In genomic region chr16:47139561-47140185, GRCh38 we compare ENCODE assay signal across 21 cellular contexts. TPM values are rescaled to one million over a fixed set of nuclear protein-coding genes. Genes with fewer than 3 reads are reported as not detected.
DNase-seq lines count a peak whose midpoint lies in the region; ATAC-seq and TF ChIP-seq lines count a peak whose summit lies in the region.
"Had no signal": no experiment of that assay in that cellular context is flagged by ENCODE, and none has a peak within 500 bp of the region (broad histone marks: within the 10 kb centered on the region; RNA-seq: fewer than 3 reads in every experiment).

No MANE protein-coding gene starts in this region.

- ATAC-seq in upper lobe of left lung (ENCODE audit: low FRiP score in 2 of 2) (no peak), GM21526 (IDR thresholded peaks at IDR 0.05; ENCODE audit: low FRiP score, unreplicated experiment) (no peak)
- ATAC-seq: activated naive CD4-positive, alpha-beta T cell treated with anti-CD3 and anti-CD28 coated beads, Interleukin-2, amount 50 U/mL, for 72 hours; naive thymus-derived CD4-positive, alpha-beta T cell had no signal

- no peak for TF ChIP-seq EP300 in upper lobe of left lung (IDR thresholded peaks at IDR 0.05)

- peak overlapping the region; percentile 34 to 98 (median 55) for H3K4me3 Mint-ChIP-seq in brain
- H3K4me3 Mint-ChIP-seq: naive thymus-derived CD4-positive, alpha-beta T cell had no signal

- no peak for TF ChIP-seq POLR2A in upper lobe of left lung (IDR thresholded peaks at IDR 0.05)

- DNase-seq in COLO829 (ENCODE audit: low spot score) (peak; percentile 6), RKO (ENCODE audit: low spot score) (peak; percentile 43), left kidney (ENCODE audit: low read depth, low spot score) (peak; percentile 4), SIG-M5 treated with dmso at 0.1 percent for 504 hours (lab: John Stamatoyannopoulos, UW; ENCODE audit: unreplicated experiment) (no peak), upper lobe of left lung (no peak)
- DNase-seq in activated CD8-positive, alpha-beta memory T cell treated with anti-CD3 and anti-CD28 coated beads, Interleukin-2, amount 50 U/mL, for 48 hours, result no peak
- DNase-seq: activated CD4-positive, alpha-beta T cell treated with anti-CD3 and anti-CD28 coated beads, Interleukin-2, amount 50 U/mL, for 1 hour; dorsolateral prefrontal cortex; glutamatergic neuron; naive thymus-derived CD4-positive, alpha-beta T cell; NCI-H345; RPMI8226; stimulated activated CD8-positive, alpha-beta memory T cell treated with anti-CD3 and anti-CD28 coated beads, Interleukin-4, amount 100 ng/mL, for 48 hours; uterus had no signal

- no peaks in the 10 kb centered on the region for H3K36me3 Mint-ChIP-seq in brain
- H3K36me3 Mint-ChIP-seq: naive thymus-derived CD4-positive, alpha-beta T cell had no signal

- 55 to 62% methylated on average over 3 of the region's 3 CpGs for WGBS in upper lobe of left lung, 2 donors

- H3K36me3 ChIP-seq in upper lobe of left lung, result no peaks in the 10 kb centered on the region
- H3K36me3 ChIP-seq: esophagus muscularis mucosa, HAP-1, uterus had no signal

- H3K27ac ChIP-seq in upper lobe of left lung, result no peak overlapping the region
- H3K27ac ChIP-seq: esophagus muscularis mucosa, uterus had no signal

- peaks cover under 1% of the 10 kb centered on the region for H3K27me3 Mint-ChIP-seq in brain

- H3K9me3 Mint-ChIP-seq in brain, result no peaks in the 10 kb centered on the region
- H3K9me3 Mint-ChIP-seq: activated naive CD4-positive, alpha-beta T cell treated with anti-CD3 and anti-CD28 coated beads, Interleukin-2, amount 50 U/mL, for 72 hours had no signal

- H3K4me1 Mint-ChIP-seq in brain, result peaks cover 68% of the 10 kb centered on the region

- no peak for TF ChIP-seq CTCF in brain (conservative IDR thresholded peaks at IDR 0.05)
- TF ChIP-seq CTCF in upper lobe of left lung (IDR thresholded peaks at IDR 0.05), result no peak

- peaks cover 0 to 32% (median 20%) of the 10 kb centered on the region in 4 donors for H3K4me1 ChIP-seq in upper lobe of left lung

- H3K4me3 ChIP-seq in upper lobe of left lung, result no peak overlapping the region
- H3K4me3 ChIP-seq: esophagus muscularis mucosa, HAP-1, lung, smooth muscle cell, uterus had no signal

- peaks cover 0 to 7% (median 0%) of the 10 kb centered on the region in 4 donors for H3K27me3 ChIP-seq in upper lobe of left lung
- H3K27me3 ChIP-seq: dorsolateral prefrontal cortex had no signal

- no peaks in the 10 kb centered on the region for H3K9me3 ChIP-seq in upper lobe of left lung
- H3K9me3 ChIP-seq: esophagus muscularis mucosa, HAP-1, uterus had no signal

- H3K27ac Mint-ChIP-seq in brain, result peak overlapping the region in 3 of 5 experiments; percentile 10 to 48 (median 38)
- H3K27ac Mint-ChIP-seq: activated naive CD4-positive, alpha-beta T cell treated with anti-CD3 and anti-CD28 coated beads, Interleukin-2, amount 50 U/mL, for 72 hours; naive thymus-derived CD4-positive, alpha-beta T cell had no signal

RNA-seq across cellular contexts. Expression of gene NETO2, which starts 4.1 kb away (rescaled TPM):
- polyA plus RNA-seq in brain (ENCODE audit: insufficient read depth, low read depth, low replicate concordance), result 10.8 TPM
- 10 to 100 TPM in 2 of 6 donors, 1 to 10 TPM in 4; 1.0 to 13.7 (median 7.2) TPM for total RNA-seq in upper lobe of left lung

Comparison
In these comparisons a context has a peak if more than half of its experiments do, and no peak if none do; other contexts are left out.
1. DNase-seq: peak in COLO829 (single experiment), RKO (single experiment) and left kidney (single experiment); none in SIG-M5 treated with dmso at 0.1 percent for 504 hours (single experiment), activated CD8-positive, alpha-beta memory T cell treated with anti-CD3 and anti-CD28 coated beads, Interleukin-2, amount 50 U/mL, for 48 hours (single experiment) and upper lobe of left lung (0 of 2).